8 cellular contexts compared by ENCODE assay signal in the genomic region with DNA sequence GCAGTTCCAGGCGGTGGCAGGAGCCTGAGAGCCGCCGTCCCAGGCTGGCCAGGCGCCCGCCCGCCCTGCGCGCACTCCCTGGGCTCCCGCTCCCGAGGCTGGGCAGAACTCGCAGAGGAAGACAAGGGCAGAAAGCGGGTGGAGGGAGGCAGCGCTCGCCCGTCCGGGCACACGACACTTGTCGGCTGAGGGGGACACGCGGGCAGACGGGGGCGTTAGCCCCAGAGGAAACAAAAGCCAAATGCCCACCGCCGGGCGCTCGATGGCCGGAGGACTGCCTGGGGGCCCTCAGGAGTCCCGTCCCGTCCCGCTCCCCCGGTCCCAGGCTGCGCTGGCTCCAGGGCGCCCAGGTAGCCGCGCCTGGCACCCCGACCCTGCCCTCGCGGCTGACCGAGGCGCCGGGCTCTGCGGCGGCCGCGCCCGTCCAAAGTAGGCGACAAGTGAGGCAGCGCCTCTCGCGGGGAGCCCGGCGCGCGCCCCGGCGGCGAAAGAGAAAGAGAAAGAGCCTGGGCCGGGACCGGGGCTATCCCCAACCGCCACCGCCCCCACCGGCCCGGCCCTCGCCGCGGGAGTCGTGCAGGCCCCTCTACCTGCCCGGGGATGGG. TPM values are rescaled to one million over a fixed set of nuclear protein-coding genes. Genes with fewer than 3 reads are reported as not detected.
DNase-seq lines count a peak whose midpoint lies in the region; ATAC-seq and TF ChIP-seq lines count a peak whose summit lies in the region.

No MANE protein-coding gene starts in this region.

- peak overlapping the region; percentile 32 for H3K4me3 ChIP-seq in fibroblast of pulmonary artery (replicated peaks; ENCODE audit: low read depth, low read length)
- H3K4me3 ChIP-seq in naive thymus-derived CD4-positive, alpha-beta T cell (ENCODE audit: low read length), result no peak overlapping the region
- peak overlapping the region; percentile 56 for H3K4me3 ChIP-seq in thymus (ENCODE audit: low read length)

- no peak for TF ChIP-seq CTCF in fibroblast of pulmonary artery (IDR thresholded peaks at IDR 0.05; ENCODE audit: low read length, missing control alignments)

- no peaks in the 10 kb centered on the region for H3K36me3 ChIP-seq in naive thymus-derived CD4-positive, alpha-beta T cell (ENCODE audit: control insufficient read depth in 2 of 3, insufficient read depth in 3 of 3, low read length in 3 of 3)
- H3K36me3 ChIP-seq in thymus (ENCODE audit: control insufficient read depth, insufficient read depth), result no peaks in the 10 kb centered on the region

- no peak overlapping the region for H3K27ac Mint-ChIP-seq in activated CD8-positive, alpha-beta T cell treated with anti-CD3 and anti-CD28 coated beads, Interleukin-2, amount 10 ng/mL, durations not matched to agents 7 days and 5 days
- H3K27ac Mint-ChIP-seq in naive thymus-derived CD4-positive, alpha-beta T cell, result no peak overlapping the region

- no peaks in the 10 kb centered on the region for H3K27me3 ChIP-seq in naive thymus-derived CD4-positive, alpha-beta T cell (ENCODE audit: control insufficient read depth in 2 of 2, insufficient read depth in 2 of 2, low read length in 2 of 2)
- peaks cover 19% of the 10 kb centered on the region for H3K27me3 ChIP-seq in thymus (ENCODE audit: control insufficient read depth, insufficient read depth)

- no peaks in the 10 kb centered on the region for H3K9me3 ChIP-seq in naive thymus-derived CD4-positive, alpha-beta T cell (ENCODE audit: control insufficient read depth in 2 of 3, low read length in 3 of 3)
- no peaks in the 10 kb centered on the region for H3K9me3 ChIP-seq in thymus (ENCODE audit: control insufficient read depth)

- H3K36me3 Mint-ChIP-seq in activated CD8-positive, alpha-beta T cell treated with anti-CD3 and anti-CD28 coated beads, Interleukin-2, amount 10 ng/mL, durations not matched to agents 7 days and 5 days (ENCODE audit: low read depth), result peaks cover 4% of the 10 kb centered on the region
- H3K36me3 Mint-ChIP-seq in naive thymus-derived CD4-positive, alpha-beta T cell, result peaks cover 0 to 5% (median 0%) of the 10 kb centered on the region in 5 donors

- no peaks in the 10 kb centered on the region for H3K4me1 ChIP-seq in naive thymus-derived CD4-positive, alpha-beta T cell (ENCODE audit: control insufficient read depth in 2 of 2, insufficient read depth in 2 of 2, low read length in 2 of 2)
- no peaks in the 10 kb centered on the region for H3K4me1 ChIP-seq in thymus (ENCODE audit: control insufficient read depth, insufficient read depth, low read length)

- intact Hi-C loops in naive thymus-derived CD4-positive, alpha-beta T cell (cut with micrococcal nuclease), result no loop called here

- peak overlapping the region; percentile 53 for H3K4me3 Mint-ChIP-seq in activated CD8-positive, alpha-beta T cell treated with anti-CD3 and anti-CD28 coated beads, Interleukin-2, amount 10 ng/mL, durations not matched to agents 7 days and 5 days
- H3K4me3 Mint-ChIP-seq in naive thymus-derived CD4-positive, alpha-beta T cell, result peak overlapping the region in 4 of 10 donors; percentile 41 to 84 (median 58)

- CTCF ChIA-PET in activated CD8-positive, alpha-beta T cell treated with anti-CD3 and anti-CD28 coated beads, Interleukin-2, amount 10 ng/mL, durations not matched to agents 7 days and 5 days (lab: Charles Lee), result no interaction called here
- CTCF ChIA-PET in naive thymus-derived CD4-positive, alpha-beta T cell (lab: Charles Lee), result no interaction called here

- peak; percentile 86 for ATAC-seq in HG03159 (IDR thresholded peaks at IDR 0.05; ENCODE audit: unreplicated experiment)
- peak; percentile 85 for ATAC-seq in activated CD8-positive, alpha-beta T cell treated with anti-CD3 and anti-CD28 coated beads, Interleukin-2, amount 10 ng/mL, durations not matched to agents 7 days and 5 days
- peak; percentile 86 for ATAC-seq in naive thymus-derived CD4-positive, alpha-beta T cell

- H3K27ac ChIP-seq in naive thymus-derived CD4-positive, alpha-beta T cell (ENCODE audit: low read depth, low read length), result no peak overlapping the region
- H3K27ac ChIP-seq in thymus (ENCODE audit: low read depth), result peak overlapping the region; percentile 75

- POLR2A ChIA-PET in activated CD8-positive, alpha-beta T cell treated with anti-CD3 and anti-CD28 coated beads, Interleukin-2, amount 10 ng/mL, durations not matched to agents 7 days and 5 days (lab: Charles Lee), result no interaction called here
- POLR2A ChIA-PET in naive thymus-derived CD4-positive, alpha-beta T cell (lab: Charles Lee), result no interaction called here

- 3% methylated on average over 68 of the region's 68 CpGs for WGBS in thymus

- H3K9me3 Mint-ChIP-seq in activated CD8-positive, alpha-beta T cell treated with anti-CD3 and anti-CD28 coated beads, Interleukin-2, amount 10 ng/mL, durations not matched to agents 7 days and 5 days (ENCODE audit: insufficient read depth), result no peaks in the 10 kb centered on the region
- H3K9me3 Mint-ChIP-seq in naive thymus-derived CD4-positive, alpha-beta T cell, result peaks cover 0 to 12% (median 2%) of the 10 kb centered on the region in 11 donors

- peaks cover 4% of the 10 kb centered on the region for H3K4me1 Mint-ChIP-seq in activated CD8-positive, alpha-beta T cell treated with anti-CD3 and anti-CD28 coated beads, Interleukin-2, amount 10 ng/mL, durations not matched to agents 7 days and 5 days (ENCODE audit: low read depth)
- peaks cover 4 to 17% (median 12%) of the 10 kb centered on the region in 7 donors for H3K4me1 Mint-ChIP-seq in naive thymus-derived CD4-positive, alpha-beta T cell

- peak; percentile 59 for DNase-seq in AG20443 (ENCODE audit: low spot score)
- DNase-seq in GM19238 (ENCODE audit: insufficient read length, low spot score), result peak; percentile 78
- DNase-seq in activated CD8-positive, alpha-beta T cell treated with anti-CD3 and anti-CD28 coated beads, Interleukin-2, amount 10 ng/mL, durations not matched to agents 7 days and 5 days, result peak; percentile 56
- no peak for DNase-seq in fibroblast of pulmonary artery (ENCODE audit: low read depth)
- DNase-seq in naive thymus-derived CD4-positive, alpha-beta T cell, result peak in 2 of 9 donors; percentile 36 to 70
- DNase-seq in NCI-H1694 (lab: John Stamatoyannopoulos, UW), result no peak

- peaks cover 29% of the 10 kb centered on the region for H3K27me3 Mint-ChIP-seq in activated CD8-positive, alpha-beta T cell treated with anti-CD3 and anti-CD28 coated beads, Interleukin-2, amount 10 ng/mL, durations not matched to agents 7 days and 5 days (ENCODE audit: low read depth)
- H3K27me3 Mint-ChIP-seq in naive thymus-derived CD4-positive, alpha-beta T cell, result peaks cover 28 to 55% (median 40%) of the 10 kb centered on the region in 5 donors

RNA-seq across cellular contexts. Expression of gene L3MBTL4, which starts 0.5 kb away (rescaled TPM):
- total RNA-seq in activated CD8-positive, alpha-beta T cell treated with anti-CD3 and anti-CD28 coated beads, Interleukin-2, amount 10 ng/mL, durations not matched to agents 7 days and 5 days, result not detected
- total RNA-seq in naive thymus-derived CD4-positive, alpha-beta T cell, result 1 to 10 TPM in 1 of 5 experiments, under 1 TPM in 4; 0.24 to 7.6 (median 0.51) TPM
- polyA plus RNA-seq in naive thymus-derived CD4-positive, alpha-beta T cell, result under 1 TPM; 0.05 to 0.49 TPM
- 3.4 TPM for polyA plus RNA-seq in thymus

Comparison
In these comparisons a context has a peak if more than half of its experiments do, and no peak if none do; other contexts are left out.
1. DNase-seq: peak in AG20443 (single experiment), GM19238 (single experiment) and activated CD8-positive, alpha-beta T cell treated with anti-CD3 and anti-CD28 coated beads, Interleukin-2, amount 10 ng/mL, durations not matched to agents 7 days and 5 days (single experiment); none in fibroblast of pulmonary artery (single experiment) and NCI-H1694 (single experiment).
2. Peak in every context shown above with its lines, with median percentiles within 50 percentile points of each other: ATAC-seq.